ENCODE assay signal across 24 cellular contexts in genomic region chr2:213219816-213220215, GRCh38.
DNase-seq lines count a peak whose midpoint lies in the region; ATAC-seq, FAIRE-seq and TF ChIP-seq lines count a peak whose summit lies in the region.
"Had no signal": no experiment of that assay in that cellular context is flagged by ENCODE, and none has a peak within 500 bp of the region (broad histone marks: within the 10 kb centered on the region; RNA-seq: fewer than 3 reads in every experiment).

No MANE protein-coding gene starts in this region.

- no peak for ATAC-seq in SK-N-SH treated with all-trans-retinoic acid at 6 μM for 48 hours
- no peak for ATAC-seq in activated naive CD8-positive, alpha-beta T cell treated with anti-CD3 and anti-CD28 coated beads, Interleukin-2, amount 50 U/mL, for 24 hours

- H3K4me1 ChIP-seq in SK-N-SH (ENCODE audit: control insufficient read depth in 1 of 2, insufficient read depth in 2 of 2, low read depth in 1 of 2, low read length in 1 of 2): peaks cover 0 to 20% of the 10 kb centered on the region in 2 experiments; a peak in 3 of 4 replicates
- H3K4me1 ChIP-seq in adipocyte (ENCODE audit: control insufficient read depth, insufficient read depth, low read length): peaks cover 33% of the 10 kb centered on the region
- H3K4me1 ChIP-seq in kidney (ENCODE audit: control insufficient read depth in 1 of 2, insufficient read depth in 1 of 2, low read depth in 1 of 2, low read length in 2 of 2): no peaks in the 10 kb centered on the region

- H3K9me3 ChIP-seq in SK-N-SH (no peaks in the 10 kb centered on the region), adipocyte (ENCODE audit: control insufficient read depth, low read length) (no peaks in the 10 kb centered on the region), kidney (ENCODE audit: control insufficient read depth in 1 of 2, low read length in 2 of 2) (no peaks in the 10 kb centered on the region)

- no peaks in the 10 kb centered on the region for H3K27me3 Mint-ChIP-seq in activated naive CD8-positive, alpha-beta T cell treated with anti-CD3 and anti-CD28 coated beads, Interleukin-2, amount 50 U/mL, for 24 hours

- WGBS in SK-N-SH (ENCODE audit: low lambda C conversion rate): 68% methylated on average over 1 of the region's 1 CpG

- TF ChIP-seq RAD21 in SK-N-SH (IDR thresholded peaks at IDR 0.05; ENCODE audit: low read length): no peak

- intact Hi-C loops in cardiac septum (cut with DNase I): no loop called here
- intact Hi-C loops in kidney (cut with DNase I): no loop called here

- FAIRE-seq in kidney (lab: Jason Lieb, UNC): no peak
- FAIRE-seq: G401.6, HTR-8/SVneo had no signal

- H3K27ac Mint-ChIP-seq in activated naive CD8-positive, alpha-beta T cell treated with anti-CD3 and anti-CD28 coated beads, Interleukin-2, amount 50 U/mL, for 24 hours: no peak overlapping the region
- H3K27ac Mint-ChIP-seq: CD14-positive monocyte, IgD-negative memory B cell had no signal

- DNase-seq in SK-N-SH: no peak
- DNase-seq in adipocyte (ENCODE audit: low read depth): peak; percentile 30
- peak; percentile 18 for DNase-seq in fibroblast of peridontal ligament (ENCODE audit: extremely low read depth)
- DNase-seq in cardiac septum (ENCODE audit: low spot score): no peak
- DNase-seq in activated naive CD8-positive, alpha-beta T cell treated with anti-CD3 and anti-CD28 coated beads, Interleukin-2, amount 50 U/mL, for 24 hours: no peak
- DNase-seq in NCI-H2196 treated with DMSO at 0.1 percent for 48 hours (lab: John Stamatoyannopoulos, UW; ENCODE audit: unreplicated experiment): no peak
- DNase-seq in kidney: no peak
- DNase-seq: COR-L47, DMS 273 treated with DMSO at 0.1 percent for 48 hours, GOT3, Kasumi-1, NCI-H1105, NCI-H1694, NCI-H2081 treated with DMSO at 0.1 percent for 48 hours, NCI-H510A, NCI-H774, SHP77 had no signal

- POLR2A ChIA-PET in SK-N-SH (lab: Yijun Ruan, JAX): no interaction called here

- H3K27me3 ChIP-seq in SK-N-SH (ENCODE audit: insufficient read depth) (no peaks in the 10 kb centered on the region), adipocyte (replicated peaks; ENCODE audit: control insufficient read depth, insufficient read depth, low read length) (no peaks in the 10 kb centered on the region)

- TF ChIP-seq CTCF in SK-N-SH (IDR thresholded peaks at IDR 0.05) (no peak), kidney (IDR thresholded peaks at IDR 0.05; ENCODE audit: borderline replicate concordance, extremely low read depth, insufficient read depth) (no peak)

- H3K36me3 Mint-ChIP-seq in activated naive CD8-positive, alpha-beta T cell treated with anti-CD3 and anti-CD28 coated beads, Interleukin-2, amount 50 U/mL, for 24 hours (ENCODE audit: low read depth): no peaks in the 10 kb centered on the region
- H3K36me3 Mint-ChIP-seq: CD14-positive monocyte, IgD-negative memory B cell had no signal

- peaks cover 2% of the 10 kb centered on the region for H3K4me1 Mint-ChIP-seq in activated naive CD8-positive, alpha-beta T cell treated with anti-CD3 and anti-CD28 coated beads, Interleukin-2, amount 50 U/mL, for 24 hours
- H3K4me1 Mint-ChIP-seq: CD14-positive monocyte, IgD-negative memory B cell had no signal

- H3F3A ChIP-seq in SK-N-SH (replicated peaks; ENCODE audit: insufficient read depth): peaks cover 13% of the 10 kb centered on the region

- H3K27ac ChIP-seq in SK-N-SH (ENCODE audit: low read depth in 2 of 2, low read length in 1 of 2): peak overlapping the region in 1 of 2 experiments; percentile 17; a peak in 1 of 4 replicates
- no peak overlapping the region for H3K27ac ChIP-seq in kidney (ENCODE audit: low read depth in 2 of 2, low read length in 2 of 2)
- H3K27ac ChIP-seq: 22Rv1, SK-N-MC had no signal

- H2AFZ ChIP-seq in SK-N-SH (ENCODE audit: low read depth): peak overlapping the region; percentile 14; the same call in 1 of the 2 replicates

- CTCF ChIA-PET in SK-N-SH (lab: Yijun Ruan, JAX): no interaction called here

- no peak for TF ChIP-seq EP300 in SK-N-SH (IDR thresholded peaks at IDR 0.05; ENCODE audit: borderline replicate concordance in 1 of 2, low read depth in 1 of 2, low read length in 1 of 2)

- no peaks in the 10 kb centered on the region for H3K36me3 ChIP-seq in SK-N-SH (replicated peaks in 1 of 2; ENCODE audit: control insufficient read depth in 1 of 2, insufficient read depth in 2 of 2, low read length in 1 of 2)
- H3K36me3 ChIP-seq in adipocyte (ENCODE audit: control insufficient read depth, insufficient read depth, low read length, severe bottlenecking): no peaks in the 10 kb centered on the region
- no peaks in the 10 kb centered on the region for H3K36me3 ChIP-seq in kidney (ENCODE audit: control insufficient read depth in 1 of 2, insufficient read depth in 2 of 2, low read length in 2 of 2)

- no peak overlapping the region for H3K4me3 Mint-ChIP-seq in activated naive CD8-positive, alpha-beta T cell treated with anti-CD3 and anti-CD28 coated beads, Interleukin-2, amount 50 U/mL, for 24 hours
- H3K4me3 Mint-ChIP-seq: CD14-positive monocyte, IgD-negative memory B cell had no signal

- H3K9me3 Mint-ChIP-seq in activated naive CD8-positive, alpha-beta T cell treated with anti-CD3 and anti-CD28 coated beads, Interleukin-2, amount 50 U/mL, for 24 hours: no peaks in the 10 kb centered on the region
- H3K9me3 Mint-ChIP-seq: CD14-positive monocyte, IgD-negative memory B cell had no signal

- H3K4me2 ChIP-seq in SK-N-SH: no peak overlapping the region

- H3K9ac ChIP-seq in SK-N-SH: no peak overlapping the region
- H3K9ac ChIP-seq in adipocyte (ENCODE audit: low read length): no peak overlapping the region
- H3K9ac ChIP-seq in kidney (ENCODE audit: low read length in 2 of 2): no peak overlapping the region

- H4K20me1 ChIP-seq in SK-N-SH (ENCODE audit: insufficient read depth): no peaks in the 10 kb centered on the region

- no peak overlapping the region for H3K4me3 ChIP-seq in SK-N-SH (ENCODE audit: low read depth in 2 of 2, low read length in 1 of 2)
- no peak overlapping the region for H3K4me3 ChIP-seq in adipocyte (ENCODE audit: low read length)
- no peak overlapping the region for H3K4me3 ChIP-seq in kidney (ENCODE audit: low read length in 2 of 2)
- H3K4me3 ChIP-seq: SK-N-MC had no signal

- H3K79me2 ChIP-seq in SK-N-SH (ENCODE audit: insufficient read depth): no peaks in the 10 kb centered on the region

- H3K9me2 ChIP-seq in SK-N-SH: no peaks in the 10 kb centered on the region

TF ChIP-seq in SK-N-SH, 30 proteins besides CTCF, POLR2A, EP300 and RAD21:
- TF ChIP-seq ELF1 (IDR thresholded peaks at IDR 0.05): no peak
- no peak for TF ChIP-seq NRF1 (IDR thresholded peaks at IDR 0.05; ENCODE audit: low read depth, low read length)
- TF ChIP-seq SMC3 (IDR thresholded peaks at IDR 0.05; ENCODE audit: low read depth, low read length): no peak

TF ChIP-seq in SK-N-SH treated with all-trans-retinoic acid at 6 μM for 48 hours, 23 proteins besides CTCF, POLR2A, EP300 and RAD21 (continues in another document):
- TF ChIP-seq ARNTL (CRISPR knock-in tag; IDR thresholded peaks at IDR 0.05; ENCODE audit: borderline replicate concordance, low read depth) (no peak), RARB (CRISPR knock-in tag; IDR thresholded peaks at IDR 0.05) (no peak), ZFP3 (CRISPR knock-in tag; IDR thresholded peaks at IDR 0.05) (no peak), POU6F1 (CRISPR knock-in tag; IDR thresholded peaks at IDR 0.05; ENCODE audit: borderline replicate concordance, low read depth) (no peak), OSR1 (CRISPR knock-in tag; IDR thresholded peaks at IDR 0.05) (no peak), GLIS3 (CRISPR knock-in tag; IDR thresholded peaks at IDR 0.05) (no peak), TOX (CRISPR knock-in tag; IDR thresholded peaks at IDR 0.05; ENCODE audit: borderline replicate concordance) (no peak), CSDC2 (CRISPR knock-in tag; IDR thresholded peaks at IDR 0.05) (no peak), ESRRG (CRISPR knock-in tag; IDR thresholded peaks at IDR 0.05) (no peak), BACH2 (CRISPR knock-in tag; IDR thresholded peaks at IDR 0.05; ENCODE audit: borderline replicate concordance) (no peak), SNAI2 (CRISPR knock-in tag; IDR thresholded peaks at IDR 0.05) (no peak), ZFP30 (CRISPR knock-in tag; IDR thresholded peaks at IDR 0.05) (no peak)
- TF ChIP-seq, protein P1, sequence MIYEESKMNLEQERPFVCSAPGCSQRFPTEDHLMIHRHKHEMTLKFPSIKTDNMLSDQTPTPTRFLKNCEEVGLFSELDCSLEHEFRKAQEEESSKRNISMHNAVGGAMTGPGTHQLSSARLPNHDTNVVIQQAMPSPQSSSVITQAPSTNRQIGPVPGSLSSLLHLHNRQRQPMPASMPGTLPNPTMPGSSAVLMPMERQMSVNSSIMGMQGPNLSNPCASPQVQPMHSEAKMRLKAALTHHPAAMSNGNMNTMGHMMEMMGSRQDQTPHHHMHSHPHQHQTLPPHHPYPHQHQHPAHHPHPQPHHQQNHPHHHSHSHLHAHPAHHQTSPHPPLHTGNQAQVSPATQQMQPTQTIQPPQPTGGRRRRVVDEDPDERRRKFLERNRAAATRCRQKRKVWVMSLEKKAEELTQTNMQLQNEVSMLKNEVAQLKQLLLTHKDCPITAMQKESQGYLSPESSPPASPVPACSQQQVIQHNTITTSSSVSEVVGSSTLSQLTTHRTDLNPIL (CRISPR knock-in tag; IDR thresholded peaks at IDR 0.05; ENCODE audit: low read depth): no peak

Comparison
In these comparisons a context has a peak if more than half of its experiments do, and no peak if none do; other contexts are left out.
1. DNase-seq: peak in adipocyte (single experiment) and fibroblast of peridontal ligament (single experiment); none in SK-N-SH (single experiment), cardiac septum (single experiment), activated naive CD8-positive, alpha-beta T cell treated with anti-CD3 and anti-CD28 coated beads, Interleukin-2, amount 50 U/mL, for 24 hours (single experiment), NCI-H2196 treated with DMSO at 0.1 percent for 48 hours (single experiment) and kidney (single experiment).